ENCODE assay signal across 22 cellular contexts in genomic region chr5:167770461-167770860, GRCh38.
DNase-seq lines count a peak whose midpoint lies in the region; ATAC-seq and TF ChIP-seq lines count a peak whose summit lies in the region.
"Had no signal": no experiment of that assay in that cellular context is flagged by ENCODE, and none has a peak within 500 bp of the region (broad histone marks: within the 10 kb centered on the region; RNA-seq: fewer than 3 reads in every experiment).

No MANE protein-coding gene starts in this region.

- no peak overlapping the region for H3K9ac ChIP-seq in PC-3 (ENCODE audit: low read length)

- POLR2A ChIA-PET in PC-3 (lab: Charles Lee; ENCODE audit: unreplicated experiment), result no interaction called here

- H3K27ac ChIP-seq in PC-3 (ENCODE audit: low read length), result 0 out of 2 replicates have a peak overlapping the region, but pooled peaks have one; percentile 16
- H3K27ac ChIP-seq in aorta (ENCODE audit: low read depth in 1 of 2, low read length in 2 of 2), result no peak overlapping the region
- H3K27ac ChIP-seq: lower lobe of right lung, ovary had no signal

- 76 to 77% methylated on average over 5 of the region's 5 CpGs for WGBS in aorta, 2 donors

- H3K4me1 ChIP-seq in PC-3 (ENCODE audit: insufficient read depth, low read length) (no peaks in the 10 kb centered on the region), aorta (ENCODE audit: control insufficient read depth in 1 of 2, insufficient read depth in 2 of 2, low read length in 2 of 2) (no peaks in the 10 kb centered on the region)
- H3K4me1 ChIP-seq: lower lobe of right lung had no signal

- no peaks in the 10 kb centered on the region for H3F3A ChIP-seq in PC-3 (ENCODE audit: low read length, unreplicated experiment)

- no peak overlapping the region for H2AFZ ChIP-seq in PC-3 (ENCODE audit: low read length)

- H3K4me3 Mint-ChIP-seq in Calu3 (ENCODE audit: low read depth, unreplicated experiment), result no peak overlapping the region
- H3K4me3 Mint-ChIP-seq: activated CD8-positive, alpha-beta T cell treated with anti-CD3 and anti-CD28 coated beads, Interleukin-2, amount 10 ng/mL, durations not matched to agents 7 days and 5 days; activated naive CD8-positive, alpha-beta T cell; CD4-positive, CD25-positive, alpha-beta regulatory T cell; central memory CD8-positive, alpha-beta T cell; effector memory CD8-positive, alpha-beta T cell had no signal

- H3K9me3 Mint-ChIP-seq in Calu3 (ENCODE audit: low read depth, unreplicated experiment), result no peaks in the 10 kb centered on the region

- no peaks in the 10 kb centered on the region for H4K20me1 ChIP-seq in PC-3 (ENCODE audit: low read length)

- no peaks in the 10 kb centered on the region for H3K9me2 ChIP-seq in PC-3 (replicated peaks; ENCODE audit: low read length)

- H3K4me3 ChIP-seq in PC-3 (ENCODE audit: low read length) (no peak overlapping the region), aorta (ENCODE audit: low read length in 2 of 2) (no peak overlapping the region)
- H3K4me3 ChIP-seq: lower lobe of right lung, ovary had no signal

- H3K27me3 ChIP-seq in PC-3 (ENCODE audit: low read length) (peaks cover 33% of the 10 kb centered on the region; the same call in 1 of the 2 replicates), aorta (ENCODE audit: control insufficient read depth in 1 of 2, insufficient read depth in 2 of 2, low read length in 1 of 2) (peaks cover 0 to 1% of the 10 kb centered on the region in 2 donors)
- H3K27me3 ChIP-seq: ovary had no signal

- no peak overlapping the region for H3K27ac Mint-ChIP-seq in Calu3 (ENCODE audit: unreplicated experiment)
- H3K27ac Mint-ChIP-seq: activated CD8-positive, alpha-beta T cell treated with anti-CD3 and anti-CD28 coated beads, Interleukin-2, amount 10 ng/mL, durations not matched to agents 7 days and 5 days; activated naive CD8-positive, alpha-beta T cell; CD4-positive, CD25-positive, alpha-beta regulatory T cell; effector memory CD8-positive, alpha-beta T cell had no signal

- H3K27me3 Mint-ChIP-seq in Calu3 (ENCODE audit: unreplicated experiment), result peaks cover 46% of the 10 kb centered on the region
- H3K27me3 Mint-ChIP-seq: activated naive CD8-positive, alpha-beta T cell; CD4-positive, CD25-positive, alpha-beta regulatory T cell; central memory CD8-positive, alpha-beta T cell; effector memory CD8-positive, alpha-beta T cell had no signal

- CTCF ChIA-PET in PC-3 (lab: Charles Lee), result no interaction called here
- CTCF ChIA-PET in Calu3 (lab: Charles Lee), result no interaction called here

- H3K36me3 ChIP-seq in PC-3 (ENCODE audit: low read depth, low read length) (no peaks in the 10 kb centered on the region), aorta (ENCODE audit: control insufficient read depth in 1 of 2, insufficient read depth in 2 of 2, low read length in 1 of 2) (no peaks in the 10 kb centered on the region)
- H3K36me3 ChIP-seq: lower lobe of right lung, ovary had no signal

- ATAC-seq in PC-3 (no peak), aorta (ENCODE audit: low FRiP score) (no peak)
- ATAC-seq: activated CD8-positive, alpha-beta T cell treated with anti-CD3 and anti-CD28 coated beads, Interleukin-2, amount 10 ng/mL, durations not matched to agents 7 days and 5 days; effector memory CD8-positive, alpha-beta T cell; lower lobe of right lung had no signal

- no peaks in the 10 kb centered on the region for H3K79me2 ChIP-seq in PC-3 (ENCODE audit: low read length)

- BruUV-seq in PC-3 (replicated peaks; lab: Mats Ljungman, UMichigan), result no TSS peak
- BruUV-seq in Calu3 (replicated peaks; lab: Mats Ljungman, UMichigan), result no TSS peak

- peak; percentile 93 for DNase-seq in EH (ENCODE audit: low read depth)
- DNase-seq in PC-3, result peak; percentile 10
- DNase-seq in fibroblast of gingiva (ENCODE audit: low read depth), result peak; percentile 45
- peak; percentile 32 for DNase-seq in renal cortical epithelial cell (ENCODE audit: low read depth)
- DNase-seq in Calu3, result no peak
- no peak for DNase-seq in aorta
- no peak for DNase-seq in NCI-H1048 (lab: John Stamatoyannopoulos, UW)
- DNase-seq: activated CD4-positive, CD25-positive, alpha-beta regulatory T cell; activated CD8-positive, alpha-beta T cell treated with anti-CD3 and anti-CD28 coated beads, Interleukin-2, amount 10 ng/mL, durations not matched to agents 7 days and 5 days; CD4-positive, CD25-positive, alpha-beta regulatory T cell; effector memory CD8-positive, alpha-beta T cell; H7; lower lobe of right lung; NCI-H1436 treated with DMSO at 0.1 percent for 48 hours; NCI-H2227 treated with DMSO at 0.1 percent for 48 hours; ovary; SHP77 treated with DMSO at 0.1 percent for 48 hours; stimulated activated CD4-positive, alpha-beta T cell treated with anti-CD3 and anti-CD28 coated beads, Interleukin-4, amount 100 ng/mL, for 4 hours; stimulated activated CD8-positive, alpha-beta memory T cell treated with anti-CD3 and anti-CD28 coated beads, Interleukin-4, amount 100 ng/mL, for 48 hours; T-helper 2 cell had no signal

- H3K4me2 ChIP-seq in PC-3 (ENCODE audit: low read length), result no peak overlapping the region

- no peak for TF ChIP-seq CTCF in PC-3 (conservative IDR thresholded peaks at IDR 0.05; ENCODE audit: low read depth, low read length)
- TF ChIP-seq CTCF in Calu3 (IDR thresholded peaks at IDR 0.05; ENCODE audit: unreplicated experiment), result no peak

- no peaks in the 10 kb centered on the region for H3K4me1 Mint-ChIP-seq in Calu3 (ENCODE audit: low read depth, unreplicated experiment)
- H3K4me1 Mint-ChIP-seq: CD4-positive, CD25-positive, alpha-beta regulatory T cell; central memory CD8-positive, alpha-beta T cell had no signal

- H3K9me3 ChIP-seq in PC-3 (ENCODE audit: low read length) (no peaks in the 10 kb centered on the region), aorta (ENCODE audit: control insufficient read depth, low read length) (no peaks in the 10 kb centered on the region)
- H3K9me3 ChIP-seq: lower lobe of right lung, ovary had no signal

- intact Hi-C loops in PC-3 (cut with micrococcal nuclease) (no loop called here), Calu3 (cut with micrococcal nuclease; ENCODE audit: unreplicated experiment) (no loop called here), aorta (cut with DNase I) (no loop called here)

- no peaks in the 10 kb centered on the region for H3K36me3 Mint-ChIP-seq in Calu3 (ENCODE audit: insufficient read depth, unreplicated experiment)
- H3K36me3 Mint-ChIP-seq: activated naive CD8-positive, alpha-beta T cell; CD4-positive, CD25-positive, alpha-beta regulatory T cell had no signal

Comparison
In these comparisons a context has a peak if more than half of its experiments do, and no peak if none do; other contexts are left out.
1. DNase-seq: peak in EH (single experiment), PC-3 (single experiment), fibroblast of gingiva (single experiment) and renal cortical epithelial cell (single experiment); none in Calu3 (single experiment), aorta (0 of 2) and NCI-H1048 (single experiment).